ENCODE assay signal across 31 cellular contexts in genomic region chrX:135432881-135433521, GRCh38.
DNase-seq lines count a peak whose midpoint lies in the region; ATAC-seq lines count a peak whose summit lies in the region.
"Had no signal": no experiment of that assay in that cellular context is flagged by ENCODE, and none has a peak within 500 bp of the region (broad histone marks: within the 10 kb centered on the region; RNA-seq: fewer than 3 reads in every experiment).

No MANE protein-coding gene starts in this region.

- H3K9me3 Mint-ChIP-seq in T-helper 2 cell treated with Interferon-gamma antibody and Interleukin-4, amounts not matched to agents 5 μg/mL and 100 μg/mL, for 36 hours: peaks cover 22% of the 10 kb centered on the region
- H3K9me3 Mint-ChIP-seq: activated CD4-positive, alpha-beta T cell treated with anti-CD3 and anti-CD28 coated beads, Interleukin-2, amount 10 ng/mL, durations not matched to agents 24 days and 14 days had no signal

- no peak overlapping the region for H3K27ac Mint-ChIP-seq in T-helper 2 cell treated with Interferon-gamma antibody and Interleukin-4, amounts not matched to agents 5 μg/mL and 100 μg/mL, for 36 hours
- H3K27ac Mint-ChIP-seq: activated CD4-positive, alpha-beta T cell treated with anti-CD3 and anti-CD28 coated beads, Interleukin-2, amount 10 ng/mL, durations not matched to agents 24 days and 14 days; activated naive CD8-positive, alpha-beta T cell; naive thymus-derived CD4-positive, alpha-beta T cell; progenitor cell of endocrine pancreas had no signal

- no peak for ATAC-seq in GM19395 (IDR thresholded peaks at IDR 0.05; ENCODE audit: unreplicated experiment)
- ATAC-seq: gastrocnemius medialis; HepG2; naive thymus-derived CD4-positive, alpha-beta T cell; right lobe of liver; Right ventricle myocardium inferior had no signal

- H3K27ac ChIP-seq in substantia nigra (ENCODE audit: low read depth, low read length, poor library complexity, severe bottlenecking): no peak overlapping the region
- H3K27ac ChIP-seq: breast epithelium, gastrocnemius medialis, lower lobe of right lung, neutrophil, PC-9, right lobe of liver, transverse colon, VCaP had no signal

- H3K4me1 Mint-ChIP-seq in T-helper 2 cell treated with Interferon-gamma antibody and Interleukin-4, amounts not matched to agents 5 μg/mL and 100 μg/mL, for 36 hours (ENCODE audit: low read depth): peaks cover 13% of the 10 kb centered on the region
- H3K4me1 Mint-ChIP-seq: CD14-positive monocyte had no signal

- H3K4me3 Mint-ChIP-seq in T-helper 2 cell treated with Interferon-gamma antibody and Interleukin-4, amounts not matched to agents 5 μg/mL and 100 μg/mL, for 36 hours: no peak overlapping the region
- H3K4me3 Mint-ChIP-seq: activated CD4-positive, alpha-beta T cell treated with anti-CD3 and anti-CD28 coated beads, Interleukin-2, amount 10 ng/mL, durations not matched to agents 24 days and 14 days; activated naive CD8-positive, alpha-beta T cell; CD14-positive monocyte; naive thymus-derived CD4-positive, alpha-beta T cell had no signal

- DNase-seq in DMS53 (lab: John Stamatoyannopoulos, UW): peak; percentile 95
- DNase-seq in NCI-H1694 (lab: John Stamatoyannopoulos, UW): peak; percentile 57
- peak; percentile 33 for DNase-seq in SHP77 treated with DMSO at 0.1 percent for 48 hours (lab: John Stamatoyannopoulos, UW)
- DNase-seq in globus pallidus (ENCODE audit: low spot score): peak; percentile 12
- DNase-seq in substantia nigra (lab: John Stamatoyannopoulos, UW): no peak
- no peak for DNase-seq in T-helper 2 cell treated with Interferon-gamma antibody and Interleukin-4, amounts not matched to agents 5 μg/mL and 100 μg/mL, for 36 hours (ENCODE audit: low spot score)
- DNase-seq: activated effector memory CD4-positive, alpha-beta T cell treated with anti-CD3 and anti-CD28 coated beads, Interleukin-2, amount 50 U/mL, for 16 hours; activated T-cell treated with anti-CD3 and anti-CD28 coated beads, Interleukin-2, amount 50 U/mL, for 1 hour; Calu3; gastrocnemius medialis; HCEC 1CT; Karpas-422; lower lobe of right lung; midbrain; naive thymus-derived CD4-positive, alpha-beta T cell; PC-9; right lobe of liver; stimulated activated CD4-positive, alpha-beta T cell treated with anti-CD3 and anti-CD28 coated beads, Interleukin-4, amount 100 ng/mL, for 1 hour; SW 1271; T1000; transverse colon had no signal

- no peaks in the 10 kb centered on the region for H3K36me3 Mint-ChIP-seq in T-helper 2 cell treated with Interferon-gamma antibody and Interleukin-4, amounts not matched to agents 5 μg/mL and 100 μg/mL, for 36 hours (ENCODE audit: low read depth)
- H3K36me3 Mint-ChIP-seq: CD14-positive monocyte had no signal

- peaks cover 7% of the 10 kb centered on the region for H3K27me3 Mint-ChIP-seq in T-helper 2 cell treated with Interferon-gamma antibody and Interleukin-4, amounts not matched to agents 5 μg/mL and 100 μg/mL, for 36 hours (ENCODE audit: low read depth)

Comparison
In these comparisons a context has a peak if more than half of its experiments do, and no peak if none do; other contexts are left out.
1. DNase-seq: peak in DMS53 (single experiment), NCI-H1694 (single experiment), SHP77 treated with DMSO at 0.1 percent for 48 hours (single experiment) and globus pallidus (single experiment); none in substantia nigra (0 of 49) and T-helper 2 cell treated with Interferon-gamma antibody and Interleukin-4, amounts not matched to agents 5 μg/mL and 100 μg/mL, for 36 hours (single experiment).